In the genomic region with DNA sequence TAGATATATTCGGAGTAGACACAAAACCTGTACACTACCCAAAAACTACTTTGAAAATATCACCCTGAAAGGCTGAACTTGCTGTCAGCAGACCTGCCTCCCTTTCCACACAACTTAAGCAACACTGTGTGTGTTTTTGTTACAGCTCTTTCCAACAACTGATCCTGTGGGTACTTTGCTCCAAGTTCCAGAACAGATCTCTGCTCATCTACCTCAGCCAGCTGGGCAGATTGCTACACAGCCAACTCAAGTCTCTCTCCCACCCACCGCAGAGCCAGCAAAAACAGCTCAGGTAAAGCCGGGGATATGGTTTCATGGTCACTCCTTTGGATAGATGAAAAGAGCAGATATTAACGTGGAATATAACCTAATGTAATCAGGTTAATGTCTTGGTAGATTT, we compare ENCODE assay signal across 24 cellular contexts. TPM values are rescaled to one million over a fixed set of nuclear protein-coding genes. Genes with fewer than 3 reads are reported as not detected.
DNase-seq lines count a peak whose midpoint lies in the region; ATAC-seq and TF ChIP-seq lines count a peak whose summit lies in the region.
"Had no signal": no experiment of that assay in that cellular context is flagged by ENCODE, and none has a peak within 500 bp of the region (broad histone marks: within the 10 kb centered on the region; RNA-seq: fewer than 3 reads in every experiment).

No MANE protein-coding gene starts in this region.

- peaks cover 48% of the 10 kb centered on the region for H3K36me3 ChIP-seq in suprapubic skin

- WGBS in suprapubic skin = 98% methylated on average over 4 of the region's 4 CpGs

- H3K27me3 Mint-ChIP-seq in activated T-cell treated with anti-CD3 and anti-CD28 coated beads, Interleukin-2, amount 50 U/mL, for 24 hours = no peaks in the 10 kb centered on the region
- no peaks in the 10 kb centered on the region for H3K27me3 Mint-ChIP-seq in activated T-cell treated with anti-CD3 and anti-CD28 coated beads, Interleukin-2, amount 50 U/mL, for 72 hours (ENCODE audit: low read depth)
- H3K27me3 Mint-ChIP-seq in glutamatergic neuron (ENCODE audit: unreplicated experiment) = peaks cover 2% of the 10 kb centered on the region
- H3K27me3 Mint-ChIP-seq: IgD-negative memory B cell had no signal

- peak overlapping the region; percentile 6 for H3K27ac Mint-ChIP-seq in activated T-cell treated with anti-CD3 and anti-CD28 coated beads, Interleukin-2, amount 50 U/mL, for 24 hours
- H3K27ac Mint-ChIP-seq in activated T-cell treated with anti-CD3 and anti-CD28 coated beads, Interleukin-2, amount 50 U/mL, for 72 hours = no peak overlapping the region
- H3K27ac Mint-ChIP-seq in glutamatergic neuron (ENCODE audit: unreplicated experiment) = peak overlapping the region; percentile 96
- H3K27ac Mint-ChIP-seq in activated naive CD4-positive, alpha-beta T cell treated with anti-CD3 and anti-CD28 coated beads, Interleukin-2, amount 50 U/mL, for 72 hours = no peak overlapping the region
- H3K27ac Mint-ChIP-seq: CD8-positive, alpha-beta T cell; IgD-negative memory B cell had no signal

- no peaks in the 10 kb centered on the region for H3K9me3 Mint-ChIP-seq in activated T-cell treated with anti-CD3 and anti-CD28 coated beads, Interleukin-2, amount 50 U/mL, for 24 hours
- H3K9me3 Mint-ChIP-seq in activated T-cell treated with anti-CD3 and anti-CD28 coated beads, Interleukin-2, amount 50 U/mL, for 72 hours = no peaks in the 10 kb centered on the region
- peaks cover 6% of the 10 kb centered on the region for H3K9me3 Mint-ChIP-seq in glutamatergic neuron (ENCODE audit: unreplicated experiment)
- no peaks in the 10 kb centered on the region for H3K9me3 Mint-ChIP-seq in activated naive CD4-positive, alpha-beta T cell treated with anti-CD3 and anti-CD28 coated beads, Interleukin-2, amount 50 U/mL, for 72 hours
- H3K9me3 Mint-ChIP-seq: CD8-positive, alpha-beta T cell; IgD-negative memory B cell had no signal

- no peak overlapping the region for H3K27ac ChIP-seq in suprapubic skin
- H3K27ac ChIP-seq: BLaER1 treated with 17β-estradiol and CSF1 and Interleukin-3, amounts not matched to agents 10 nM and 100 nM; GM23248; Peyer's patch had no signal

- TF ChIP-seq POLR2A in suprapubic skin (IDR thresholded peaks at IDR 0.05) = no peak

- H3K4me1 ChIP-seq in suprapubic skin = peaks cover 7% of the 10 kb centered on the region
- H3K4me1 ChIP-seq: BLaER1 treated with 17β-estradiol and CSF1 and Interleukin-3, amounts not matched to agents 10 nM and 100 nM; Peyer's patch had no signal

- peaks cover 9% of the 10 kb centered on the region for H3K4me1 Mint-ChIP-seq in activated T-cell treated with anti-CD3 and anti-CD28 coated beads, Interleukin-2, amount 50 U/mL, for 24 hours (ENCODE audit: low read depth)
- no peaks in the 10 kb centered on the region for H3K4me1 Mint-ChIP-seq in activated T-cell treated with anti-CD3 and anti-CD28 coated beads, Interleukin-2, amount 50 U/mL, for 72 hours (ENCODE audit: low read depth)
- H3K4me1 Mint-ChIP-seq in glutamatergic neuron (ENCODE audit: low read depth, unreplicated experiment) = peaks cover 25% of the 10 kb centered on the region

- no peaks in the 10 kb centered on the region for H3K9me3 ChIP-seq in suprapubic skin
- H3K9me3 ChIP-seq: BLaER1 treated with 17β-estradiol and CSF1 and Interleukin-3, amounts not matched to agents 10 nM and 100 nM; Peyer's patch had no signal

- TF ChIP-seq EP300 in suprapubic skin (IDR thresholded peaks at IDR 0.05) = no peak

- H3K4me3 Mint-ChIP-seq in activated T-cell treated with anti-CD3 and anti-CD28 coated beads, Interleukin-2, amount 50 U/mL, for 24 hours = no peak overlapping the region
- no peak overlapping the region for H3K4me3 Mint-ChIP-seq in activated T-cell treated with anti-CD3 and anti-CD28 coated beads, Interleukin-2, amount 50 U/mL, for 72 hours
- H3K4me3 Mint-ChIP-seq in glutamatergic neuron (ENCODE audit: unreplicated experiment) = peak overlapping the region; percentile 45
- H3K4me3 Mint-ChIP-seq: CD8-positive, alpha-beta T cell; IgD-negative memory B cell had no signal

- TF ChIP-seq CTCF in glutamatergic neuron (IDR thresholded peaks at IDR 0.05; ENCODE audit: partially characterized antibody, unreplicated experiment) = no peak
- TF ChIP-seq CTCF in suprapubic skin (IDR thresholded peaks at IDR 0.05) = no peak

- no peaks in the 10 kb centered on the region for H3K27me3 ChIP-seq in suprapubic skin
- H3K27me3 ChIP-seq: BLaER1 treated with 17β-estradiol and CSF1 and Interleukin-3, amounts not matched to agents 10 nM and 100 nM; Peyer's patch had no signal

- no peak for DNase-seq in activated T-cell treated with anti-CD3 and anti-CD28 coated beads, Interleukin-2, amount 50 U/mL, for 24 hours
- DNase-seq in activated T-cell treated with anti-CD3 and anti-CD28 coated beads, Interleukin-2, amount 50 U/mL, for 72 hours = no peak
- DNase-seq in cerebellar cortex (ENCODE audit: low spot score) = peak; percentile 78
- DNase-seq in glutamatergic neuron = no peak
- no peak for DNase-seq in activated naive CD4-positive, alpha-beta T cell treated with anti-CD3 and anti-CD28 coated beads, Interleukin-2, amount 50 U/mL, for 72 hours (ENCODE audit: low spot score in 2 of 2)
- no peak for DNase-seq in suprapubic skin (ENCODE audit: low spot score in 2 of 2)
- no peak for DNase-seq in iPS-NIHi7 (ENCODE audit: extremely low spot score)
- DNase-seq: 8988T; CD8-positive, alpha-beta T cell; DMS53; GM23248; HCEC 1CT; MV-4-11; NCI-H1105 treated with DMSO at 0.1 percent for 48 hours; NCI-H1694; NCI-H2081 treated with DMSO at 0.1 percent for 48 hours; NCI-H2171 treated with DMSO at 0.1 percent for 48 hours; NCI-H526; Peyer's patch had no signal

- no peak for ATAC-seq in activated T-cell treated with anti-CD3 and anti-CD28 coated beads, Interleukin-2, amount 50 U/mL, for 72 hours (replicated peaks in 1 of 2)
- no peak for ATAC-seq in activated naive CD4-positive, alpha-beta T cell treated with anti-CD3 and anti-CD28 coated beads, Interleukin-2, amount 50 U/mL, for 72 hours
- ATAC-seq in GM19351 (IDR thresholded peaks at IDR 0.05; ENCODE audit: unreplicated experiment) = no peak
- ATAC-seq: CD8-positive, alpha-beta T cell; SK-N-SH treated with all-trans-retinoic acid at 6 μM for 48 hours had no signal

- H3K36me3 Mint-ChIP-seq in activated T-cell treated with anti-CD3 and anti-CD28 coated beads, Interleukin-2, amount 50 U/mL, for 24 hours (ENCODE audit: low read depth) = peaks cover 81% of the 10 kb centered on the region
- H3K36me3 Mint-ChIP-seq in activated T-cell treated with anti-CD3 and anti-CD28 coated beads, Interleukin-2, amount 50 U/mL, for 72 hours (ENCODE audit: insufficient read depth in 2 of 2) = peaks cover 3 to 18% of the 10 kb centered on the region in 2 donors
- no peaks in the 10 kb centered on the region for H3K36me3 Mint-ChIP-seq in glutamatergic neuron (ENCODE audit: unreplicated experiment)
- H3K36me3 Mint-ChIP-seq in activated naive CD4-positive, alpha-beta T cell treated with anti-CD3 and anti-CD28 coated beads, Interleukin-2, amount 50 U/mL, for 72 hours = peaks cover 0 to 5% of the 10 kb centered on the region in 2 donors

- no peak overlapping the region for H3K4me3 ChIP-seq in suprapubic skin
- H3K4me3 ChIP-seq: BLaER1 treated with 17β-estradiol and CSF1 and Interleukin-3, amounts not matched to agents 10 nM and 100 nM; GM23248; Peyer's patch had no signal

RNA-seq across cellular contexts. Expression of a gene that starts 19.7 kb away (rescaled TPM):
- 1 to 10 TPM; 1.0 to 1.2 TPM for total RNA-seq in activated T-cell treated with anti-CD3 and anti-CD28 coated beads, Interleukin-2, amount 50 U/mL, for 72 hours
- total RNA-seq in glutamatergic neuron (ENCODE audit: unreplicated experiment) (1.5 TPM), suprapubic skin (1 to 10 TPM in 1 of 4 donors, under 1 TPM in 1, not detected in 2; 0.21 to 1.3 TPM)
- 1 to 10 TPM in 1 of 2 donors, under 1 TPM in 1; 0.11 to 1.1 TPM for total RNA-seq in activated naive CD4-positive, alpha-beta T cell treated with anti-CD3 and anti-CD28 coated beads, Interleukin-2, amount 50 U/mL, for 72 hours

RNA-seq across cellular contexts. Expression of a gene that starts 36.2 kb away (rescaled TPM):
- total RNA-seq in activated T-cell treated with anti-CD3 and anti-CD28 coated beads, Interleukin-2, amount 50 U/mL, for 72 hours = under 1 TPM; 0.14 to 0.21 TPM
- 0.93 TPM for total RNA-seq in glutamatergic neuron (ENCODE audit: unreplicated experiment)
- total RNA-seq in activated naive CD4-positive, alpha-beta T cell treated with anti-CD3 and anti-CD28 coated beads, Interleukin-2, amount 50 U/mL, for 72 hours = not detected
- total RNA-seq in suprapubic skin = under 1 TPM in 1 of 4 donors, not detected in 3; 0.64 TPM
- total RNA-seq: CD8-positive, alpha-beta T cell; GM23248; OCI-LY7 had no signal

Comparison
In these comparisons a context has a peak if more than half of its experiments do, and no peak if none do; other contexts are left out.
1. H3K27ac Mint-ChIP-seq: peak in activated T-cell treated with anti-CD3 and anti-CD28 coated beads, Interleukin-2, amount 50 U/mL, for 24 hours (single experiment) and glutamatergic neuron (single experiment); none in activated T-cell treated with anti-CD3 and anti-CD28 coated beads, Interleukin-2, amount 50 U/mL, for 72 hours (single experiment) and activated naive CD4-positive, alpha-beta T cell treated with anti-CD3 and anti-CD28 coated beads, Interleukin-2, amount 50 U/mL, for 72 hours (0 of 2).